15 cellular contexts compared by ENCODE assay signal in genomic region chr3:174613173-174613572, GRCh38.
DNase-seq lines count a peak whose midpoint lies in the region; ATAC-seq and TF ChIP-seq lines count a peak whose summit lies in the region.
"Had no signal": no experiment of that assay in that cellular context is flagged by ENCODE, and none has a peak within 500 bp of the region (broad histone marks: within the 10 kb centered on the region; RNA-seq: fewer than 3 reads in every experiment).

No MANE protein-coding gene starts in this region.

- no peak for TF ChIP-seq POLR2A in gastroesophageal sphincter (IDR thresholded peaks at IDR 0.05)

- H3K27ac Mint-ChIP-seq in stimulated activated naive B cell treated with anti-CD40 and anti-IgM and Interleukin-4, amounts not matched to agents 10 μg/mL and 1 μg/mL and 100 μg/mL, for 72 hours: no peak overlapping the region
- no peak overlapping the region for H3K27ac Mint-ChIP-seq in naive thymus-derived CD8-positive, alpha-beta T cell
- H3K27ac Mint-ChIP-seq: B cell; CD4-positive, alpha-beta memory T cell had no signal

- peaks cover 0 to 6% (median 0%) of the 10 kb centered on the region in 3 donors for H3K4me1 ChIP-seq in gastroesophageal sphincter
- H3K4me1 ChIP-seq: HAP-1 had no signal

- no peaks in the 10 kb centered on the region for H3K27me3 ChIP-seq in gastroesophageal sphincter

- peak; percentile 13 for DNase-seq in ELF-1 (ENCODE audit: low read depth, low spot score)
- DNase-seq in RPMI8226: peak; percentile 61
- no peak for DNase-seq in stimulated activated naive B cell treated with anti-CD40 and anti-IgM and Interleukin-4, amounts not matched to agents 10 μg/mL and 1 μg/mL and 100 μg/mL, for 72 hours
- DNase-seq in NAMALWA (ENCODE audit: low spot score): no peak
- no peak for DNase-seq in naive thymus-derived CD8-positive, alpha-beta T cell
- no peak for DNase-seq in NCI-H1048 (lab: John Stamatoyannopoulos, UW)
- DNase-seq: CD4-positive, alpha-beta memory T cell; DMS79; EL; GDM1 had no signal

- H3K4me3 ChIP-seq in gastroesophageal sphincter: no peak overlapping the region
- H3K4me3 ChIP-seq: HAP-1 had no signal

- no peaks in the 10 kb centered on the region for H3K36me3 Mint-ChIP-seq in stimulated activated naive B cell treated with anti-CD40 and anti-IgM and Interleukin-4, amounts not matched to agents 10 μg/mL and 1 μg/mL and 100 μg/mL, for 72 hours
- H3K36me3 Mint-ChIP-seq in naive thymus-derived CD8-positive, alpha-beta T cell: no peaks in the 10 kb centered on the region
- H3K36me3 Mint-ChIP-seq: CD4-positive, alpha-beta memory T cell had no signal

- no peak for TF ChIP-seq EP300 in gastroesophageal sphincter (IDR thresholded peaks at IDR 0.05)

- H3K4me1 Mint-ChIP-seq in stimulated activated naive B cell treated with anti-CD40 and anti-IgM and Interleukin-4, amounts not matched to agents 10 μg/mL and 1 μg/mL and 100 μg/mL, for 72 hours: no peaks in the 10 kb centered on the region
- H3K4me1 Mint-ChIP-seq in naive thymus-derived CD8-positive, alpha-beta T cell: peaks cover 0 to 2% (median under 1%) of the 10 kb centered on the region in 4 donors
- H3K4me1 Mint-ChIP-seq: B cell; CD4-positive, alpha-beta memory T cell had no signal

- WGBS in gastroesophageal sphincter (ENCODE audit: low coverage in 1 of 2), 2 donors: 63% methylated on average over 1 of the region's 1 CpG; no CpG with 5 or more reads in 1 of the 2 donors

- no peaks in the 10 kb centered on the region for H3K9me3 ChIP-seq in gastroesophageal sphincter
- H3K9me3 ChIP-seq: HAP-1 had no signal

- no peaks in the 10 kb centered on the region for H3K27me3 Mint-ChIP-seq in stimulated activated naive B cell treated with anti-CD40 and anti-IgM and Interleukin-4, amounts not matched to agents 10 μg/mL and 1 μg/mL and 100 μg/mL, for 72 hours
- no peaks in the 10 kb centered on the region for H3K27me3 Mint-ChIP-seq in naive thymus-derived CD8-positive, alpha-beta T cell
- H3K27me3 Mint-ChIP-seq: B cell; CD4-positive, alpha-beta memory T cell had no signal

- POLR2A ChIA-PET in naive thymus-derived CD8-positive, alpha-beta T cell (lab: Charles Lee): no interaction called here

- no peak overlapping the region for H3K4me3 Mint-ChIP-seq in stimulated activated naive B cell treated with anti-CD40 and anti-IgM and Interleukin-4, amounts not matched to agents 10 μg/mL and 1 μg/mL and 100 μg/mL, for 72 hours
- no peak overlapping the region for H3K4me3 Mint-ChIP-seq in naive thymus-derived CD8-positive, alpha-beta T cell
- H3K4me3 Mint-ChIP-seq: B cell; CD4-positive, alpha-beta memory T cell had no signal

- no peaks in the 10 kb centered on the region for H3K36me3 ChIP-seq in gastroesophageal sphincter
- H3K36me3 ChIP-seq: HAP-1 had no signal

- TF ChIP-seq CTCF in gastroesophageal sphincter (IDR thresholded peaks at IDR 0.05): no peak

- peaks cover 0 to 1% of the 10 kb centered on the region in 2 donors for H3K9me3 Mint-ChIP-seq in stimulated activated naive B cell treated with anti-CD40 and anti-IgM and Interleukin-4, amounts not matched to agents 10 μg/mL and 1 μg/mL and 100 μg/mL, for 72 hours
- peaks cover 0 to 13% (median 3%) of the 10 kb centered on the region in 9 donors for H3K9me3 Mint-ChIP-seq in naive thymus-derived CD8-positive, alpha-beta T cell

- no peak overlapping the region for H3K27ac ChIP-seq in gastroesophageal sphincter
- H3K27ac ChIP-seq: C4-2B, HL-60 had no signal

- peak; percentile 22 for ATAC-seq in gastroesophageal sphincter
- ATAC-seq in stimulated activated naive B cell treated with anti-CD40 and anti-IgM and Interleukin-4, amounts not matched to agents 10 μg/mL and 1 μg/mL and 100 μg/mL, for 72 hours (replicated peaks): peak; percentile 18 to 34
- no peak for ATAC-seq in naive thymus-derived CD8-positive, alpha-beta T cell

Comparison
In these comparisons a context has a peak if more than half of its experiments do, and no peak if none do; other contexts are left out.
1. DNase-seq: peak in ELF-1 (single experiment) and RPMI8226 (single experiment); none in stimulated activated naive B cell treated with anti-CD40 and anti-IgM and Interleukin-4, amounts not matched to agents 10 μg/mL and 1 μg/mL and 100 μg/mL, for 72 hours (single experiment), NAMALWA (single experiment), naive thymus-derived CD8-positive, alpha-beta T cell (0 of 10) and NCI-H1048 (single experiment).
2. ATAC-seq: peak in gastroesophageal sphincter (single experiment) and stimulated activated naive B cell treated with anti-CD40 and anti-IgM and Interleukin-4, amounts not matched to agents 10 μg/mL and 1 μg/mL and 100 μg/mL, for 72 hours (2 of 2); none in naive thymus-derived CD8-positive, alpha-beta T cell (0 of 2).